1 cellular context compared by ENCODE assay signal in genomic region chr1:10032590-10033358, GRCh38.
TF ChIP-seq lines count a peak whose summit lies in the region.

TSS of gene UBE4B (plus strand) at chr1:10032958. CDS start at chr1:10033671, 713 bp downstream.

TF ChIP-seq in GM23338, 12 proteins besides CTCF, POLR2A, EP300 and RAD21 (continued from another document):
- TF ChIP-seq, protein P1, sequence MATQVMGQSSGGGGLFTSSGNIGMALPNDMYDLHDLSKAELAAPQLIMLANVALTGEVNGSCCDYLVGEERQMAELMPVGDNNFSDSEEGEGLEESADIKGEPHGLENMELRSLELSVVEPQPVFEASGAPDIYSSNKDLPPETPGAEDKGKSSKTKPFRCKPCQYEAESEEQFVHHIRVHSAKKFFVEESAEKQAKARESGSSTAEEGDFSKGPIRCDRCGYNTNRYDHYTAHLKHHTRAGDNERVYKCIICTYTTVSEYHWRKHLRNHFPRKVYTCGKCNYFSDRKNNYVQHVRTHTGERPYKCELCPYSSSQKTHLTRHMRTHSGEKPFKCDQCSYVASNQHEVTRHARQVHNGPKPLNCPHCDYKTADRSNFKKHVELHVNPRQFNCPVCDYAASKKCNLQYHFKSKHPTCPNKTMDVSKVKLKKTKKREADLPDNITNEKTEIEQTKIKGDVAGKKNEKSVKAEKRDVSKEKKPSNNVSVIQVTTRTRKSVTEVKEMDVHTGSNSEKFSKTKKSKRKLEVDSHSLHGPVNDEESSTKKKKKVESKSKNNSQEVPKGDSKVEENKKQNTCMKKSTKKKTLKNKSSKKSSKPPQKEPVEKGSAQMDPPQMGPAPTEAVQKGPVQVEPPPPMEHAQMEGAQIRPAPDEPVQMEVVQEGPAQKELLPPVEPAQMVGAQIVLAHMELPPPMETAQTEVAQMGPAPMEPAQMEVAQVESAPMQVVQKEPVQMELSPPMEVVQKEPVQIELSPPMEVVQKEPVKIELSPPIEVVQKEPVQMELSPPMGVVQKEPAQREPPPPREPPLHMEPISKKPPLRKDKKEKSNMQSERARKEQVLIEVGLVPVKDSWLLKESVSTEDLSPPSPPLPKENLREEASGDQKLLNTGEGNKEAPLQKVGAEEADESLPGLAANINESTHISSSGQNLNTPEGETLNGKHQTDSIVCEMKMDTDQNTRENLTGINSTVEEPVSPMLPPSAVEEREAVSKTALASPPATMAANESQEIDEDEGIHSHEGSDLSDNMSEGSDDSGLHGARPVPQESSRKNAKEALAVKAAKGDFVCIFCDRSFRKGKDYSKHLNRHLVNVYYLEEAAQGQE (IDR thresholded peaks at IDR 0.05; ENCODE audit: unreplicated experiment): no peak
- TF ChIP-seq JUNB (IDR thresholded peaks at IDR 0.05; ENCODE audit: unreplicated experiment) (no peak), ZNF114 (CRISPR knock-in tag; IDR thresholded peaks at IDR 0.05) (no peak), EZH2phosphoT487 (IDR thresholded peaks at IDR 0.05; ENCODE audit: unreplicated experiment) (no peak), POLR2AphosphoS5 (IDR thresholded peaks at IDR 0.05; ENCODE audit: low read depth) (peak; percentile 88), ZNF331 (CRISPR knock-in tag; IDR thresholded peaks at IDR 0.05; ENCODE audit: low read depth) (peak; percentile 87), EZH2 (IDR thresholded peaks at IDR 0.05; ENCODE audit: low read depth, unreplicated experiment) (no peak), CREB1 (CRISPR knock-in tag; IDR thresholded peaks at IDR 0.05; ENCODE audit: low read depth) (0 out of 2 replicates have a peak, but pooled peaks have one; percentile 45), NANOG (IDR thresholded peaks at IDR 0.05; ENCODE audit: borderline replicate concordance) (no peak), ZNF462 (CRISPR knock-in tag; IDR thresholded peaks at IDR 0.05) (no peak)
- TF ChIP-seq, protein P2, sequence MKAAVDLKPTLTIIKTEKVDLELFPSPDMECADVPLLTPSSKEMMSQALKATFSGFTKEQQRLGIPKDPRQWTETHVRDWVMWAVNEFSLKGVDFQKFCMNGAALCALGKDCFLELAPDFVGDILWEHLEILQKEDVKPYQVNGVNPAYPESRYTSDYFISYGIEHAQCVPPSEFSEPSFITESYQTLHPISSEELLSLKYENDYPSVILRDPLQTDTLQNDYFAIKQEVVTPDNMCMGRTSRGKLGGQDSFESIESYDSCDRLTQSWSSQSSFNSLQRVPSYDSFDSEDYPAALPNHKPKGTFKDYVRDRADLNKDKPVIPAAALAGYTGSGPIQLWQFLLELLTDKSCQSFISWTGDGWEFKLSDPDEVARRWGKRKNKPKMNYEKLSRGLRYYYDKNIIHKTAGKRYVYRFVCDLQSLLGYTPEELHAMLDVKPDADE (IDR thresholded peaks at IDR 0.05): no peak
